ENCODE assay signal across 21 cellular contexts in genomic region chr9:111190352-111190751, GRCh38.
DNase-seq lines count a peak whose midpoint lies in the region; ATAC-seq and TF ChIP-seq lines count a peak whose summit lies in the region.
"Had no signal": no experiment of that assay in that cellular context is flagged by ENCODE, and none has a peak within 500 bp of the region (broad histone marks: within the 10 kb centered on the region; RNA-seq: fewer than 3 reads in every experiment).

No MANE protein-coding gene starts in this region.

- no peak for TF ChIP-seq EP300 in SK-N-SH (IDR thresholded peaks at IDR 0.05; ENCODE audit: borderline replicate concordance in 1 of 2, low read depth in 1 of 2, low read length in 1 of 2)

- POLR2A ChIA-PET in SK-N-SH (lab: Yijun Ruan, JAX): no interaction called here
- POLR2A ChIA-PET in PC-3 (lab: Charles Lee; ENCODE audit: unreplicated experiment): no interaction called here

- no peak overlapping the region for H3K9ac ChIP-seq in SK-N-SH
- no peak overlapping the region for H3K9ac ChIP-seq in PC-3 (ENCODE audit: low read length)

- TF ChIP-seq CTCF in SK-N-SH (IDR thresholded peaks at IDR 0.05) (no peak), choroid plexus epithelial cell (conservative IDR thresholded peaks at IDR 0.05; ENCODE audit: low read depth, low read length) (no peak), PC-3 (conservative IDR thresholded peaks at IDR 0.05; ENCODE audit: low read depth, low read length) (no peak)

- no peak overlapping the region for H3K4me3 ChIP-seq in SK-N-SH (ENCODE audit: low read depth in 2 of 2, low read length in 1 of 2)
- no peak overlapping the region for H3K4me3 ChIP-seq in choroid plexus epithelial cell (ENCODE audit: low read depth, low read length)
- no peak overlapping the region for H3K4me3 ChIP-seq in PC-3 (ENCODE audit: low read length)
- H3K4me3 ChIP-seq: GM12878 had no signal

- no peaks in the 10 kb centered on the region for H3K9me2 ChIP-seq in SK-N-SH
- no peaks in the 10 kb centered on the region for H3K9me2 ChIP-seq in PC-3 (replicated peaks; ENCODE audit: low read length)

- H3K4me2 ChIP-seq in SK-N-SH: no peak overlapping the region
- no peak overlapping the region for H3K4me2 ChIP-seq in PC-3 (ENCODE audit: low read length)

- no peaks in the 10 kb centered on the region for H3K4me1 ChIP-seq in SK-N-SH (ENCODE audit: control insufficient read depth in 1 of 2, insufficient read depth in 2 of 2, low read depth in 1 of 2, low read length in 1 of 2)
- no peaks in the 10 kb centered on the region for H3K4me1 ChIP-seq in PC-3 (ENCODE audit: insufficient read depth, low read length)
- H3K4me1 ChIP-seq: BE2C had no signal

- DNase-seq in SK-N-SH: no peak
- peak; percentile 28 for DNase-seq in choroid plexus epithelial cell (ENCODE audit: low read depth)
- peak; percentile 16 for DNase-seq in iris pigment epithelial cell (ENCODE audit: low read depth)
- DNase-seq in PC-3: no peak
- DNase-seq: 8988T; BE2C; C1 segment of cervical spinal cord; CD4-positive, CD25-positive, alpha-beta regulatory T cell; CD8-positive, alpha-beta memory T cell; COR-L47; DMS 273 treated with DMSO at 0.1 percent for 48 hours; DMS53; DND-41; EL; GOT3; H9 had no signal

- intact Hi-C loops in PC-3 (cut with micrococcal nuclease): no loop called here

- no peaks in the 10 kb centered on the region for H3F3A ChIP-seq in SK-N-SH (replicated peaks; ENCODE audit: insufficient read depth)
- H3F3A ChIP-seq in PC-3 (ENCODE audit: low read length, unreplicated experiment): no peaks in the 10 kb centered on the region

- ATAC-seq in SK-N-SH treated with all-trans-retinoic acid at 6 μM for 48 hours: no peak
- no peak for ATAC-seq in PC-3
- ATAC-seq in HG02642 (IDR thresholded peaks at IDR 0.05; ENCODE audit: poor library complexity, unreplicated experiment): no peak
- ATAC-seq in HG03135 (IDR thresholded peaks at IDR 0.05; ENCODE audit: unreplicated experiment): no peak
- ATAC-seq: GM12878 had no signal

- H3K36me3 ChIP-seq in SK-N-SH (replicated peaks in 1 of 2; ENCODE audit: control insufficient read depth in 1 of 2, insufficient read depth in 2 of 2, low read length in 1 of 2) (no peaks in the 10 kb centered on the region), PC-3 (ENCODE audit: low read depth, low read length) (no peaks in the 10 kb centered on the region)
- H3K36me3 ChIP-seq: BE2C had no signal

- no peaks in the 10 kb centered on the region for H3K9me3 ChIP-seq in SK-N-SH
- H3K9me3 ChIP-seq in PC-3 (ENCODE audit: low read length): no peaks in the 10 kb centered on the region
- H3K9me3 ChIP-seq: BE2C had no signal

- H3K27me3 ChIP-seq in SK-N-SH (ENCODE audit: insufficient read depth): no peaks in the 10 kb centered on the region
- H3K27me3 ChIP-seq in PC-3 (ENCODE audit: low read length): no peaks in the 10 kb centered on the region
- H3K27me3 ChIP-seq: BE2C had no signal

- BruUV-seq in PC-3 (replicated peaks; lab: Mats Ljungman, UMichigan): no TSS peak

- CTCF ChIA-PET in SK-N-SH (lab: Yijun Ruan, JAX): no interaction called here
- CTCF ChIA-PET in PC-3 (lab: Charles Lee): no interaction called here

- TF ChIP-seq RAD21 in SK-N-SH (IDR thresholded peaks at IDR 0.05; ENCODE audit: low read length): no peak

- H3K27ac ChIP-seq in SK-N-SH (ENCODE audit: low read depth in 2 of 2, low read length in 1 of 2) (no peak overlapping the region), PC-3 (ENCODE audit: low read length) (no peak overlapping the region)
- H3K27ac ChIP-seq: HL-60 had no signal

- H3K79me2 ChIP-seq in SK-N-SH (ENCODE audit: insufficient read depth) (no peaks in the 10 kb centered on the region), PC-3 (ENCODE audit: low read length) (no peaks in the 10 kb centered on the region)

- H2AFZ ChIP-seq in SK-N-SH (ENCODE audit: low read depth) (no peak overlapping the region), PC-3 (ENCODE audit: low read length) (no peak overlapping the region)

- H4K20me1 ChIP-seq in SK-N-SH (ENCODE audit: insufficient read depth): no peaks in the 10 kb centered on the region
- H4K20me1 ChIP-seq in PC-3 (ENCODE audit: low read length): no peaks in the 10 kb centered on the region

TF ChIP-seq in SK-N-SH treated with all-trans-retinoic acid at 6 μM for 48 hours, 23 proteins besides CTCF, POLR2A, EP300 and RAD21 (continues in another document):
- peak; percentile 85 for TF ChIP-seq ISL1 (CRISPR knock-in tag; IDR thresholded peaks at IDR 0.05)
- TF ChIP-seq CREB5 (CRISPR knock-in tag; IDR thresholded peaks at IDR 0.05; ENCODE audit: low read depth): peak; percentile 75
- TF ChIP-seq RARB (CRISPR knock-in tag; IDR thresholded peaks at IDR 0.05): no peak
- no peak for TF ChIP-seq BACH2 (CRISPR knock-in tag; IDR thresholded peaks at IDR 0.05; ENCODE audit: borderline replicate concordance)
- TF ChIP-seq OSR1 (CRISPR knock-in tag; IDR thresholded peaks at IDR 0.05): no peak
- TF ChIP-seq TCF4 (CRISPR knock-in tag; IDR thresholded peaks at IDR 0.05; ENCODE audit: borderline replicate concordance): no peak

TF ChIP-seq in SK-N-SH, 30 proteins besides CTCF, POLR2A, EP300 and RAD21:
- TF ChIP-seq CHD2 (IDR thresholded peaks at IDR 0.05; ENCODE audit: low read length, partially characterized antibody): no peak
- no peak for TF ChIP-seq ZBTB33 (IDR thresholded peaks at IDR 0.05; ENCODE audit: borderline replicate concordance, low read depth)
- TF ChIP-seq TCF12 (IDR thresholded peaks at IDR 0.05): no peak
- no peak for TF ChIP-seq YY1 (IDR thresholded peaks at IDR 0.05; ENCODE audit: low read depth)
- TF ChIP-seq GATA2 (CRISPR knock-in tag; IDR thresholded peaks at IDR 0.05): no peak
- TF ChIP-seq POLR2AphosphoS5 (IDR thresholded peaks at IDR 0.05; ENCODE audit: low read depth, low read length): no peak
- no peak for TF ChIP-seq MAX (IDR thresholded peaks at IDR 0.05; ENCODE audit: low read depth)
- no peak for TF ChIP-seq USF2 (IDR thresholded peaks at IDR 0.05; ENCODE audit: borderline replicate concordance, low read depth, low read length)
- no peak for TF ChIP-seq FOXM1 (IDR thresholded peaks at IDR 0.05; ENCODE audit: low read depth)
- TF ChIP-seq NFIC (IDR thresholded peaks at IDR 0.05; ENCODE audit: borderline replicate concordance): no peak
- TF ChIP-seq ELF1 (IDR thresholded peaks at IDR 0.05): no peak
- TF ChIP-seq NRF1 (IDR thresholded peaks at IDR 0.05; ENCODE audit: low read depth, low read length): no peak
- TF ChIP-seq SMC3 (IDR thresholded peaks at IDR 0.05; ENCODE audit: low read depth, low read length): no peak
- TF ChIP-seq TAF1 (IDR thresholded peaks at IDR 0.05; ENCODE audit: borderline replicate concordance, low read depth, low read length): no peak
- TF ChIP-seq IRF3 (IDR thresholded peaks at IDR 0.05; ENCODE audit: low read depth, low read length): no peak
- no peak for TF ChIP-seq FOXJ3 (CRISPR knock-in tag; IDR thresholded peaks at IDR 0.05)

Comparison
In these comparisons a context has a peak if more than half of its experiments do, and no peak if none do; other contexts are left out.
1. DNase-seq: peak in choroid plexus epithelial cell (single experiment) and iris pigment epithelial cell (single experiment); none in SK-N-SH (single experiment) and PC-3 (single experiment).